ENCODE assay signal across 8 cellular contexts in genomic region chr4:65789341-65789740, GRCh38.
"Had no signal": no experiment of that assay in that cellular context is flagged by ENCODE, and none has a peak within 500 bp of the region (broad histone marks: within the 10 kb centered on the region; RNA-seq: fewer than 3 reads in every experiment).

No MANE protein-coding gene starts in this region.

- ATAC-seq: GM23338, HepG2 had no signal

- H3K36me3 Mint-ChIP-seq: IgD-negative memory B cell had no signal

- H3K27ac Mint-ChIP-seq: GM23338, H9 had no signal

- H3K9me3 Mint-ChIP-seq: GM23338, H9 had no signal

- H3K4me3 Mint-ChIP-seq: GM23338, H9, IgD-negative memory B cell had no signal

- DNase-seq: H9, HCEC 1CT, KBM-7 had no signal

- H3K4me1 Mint-ChIP-seq: IgD-negative memory B cell had no signal

- FAIRE-seq: H1, H54, HepG2 had no signal

- H3K27me3 Mint-ChIP-seq: IgD-negative memory B cell had no signal
